In genomic region chr6:164148789-164149188, GRCh38 we compare ENCODE assay signal across 13 cellular contexts.
"Had no signal": no experiment of that assay in that cellular context is flagged by ENCODE, and none has a peak within 500 bp of the region (broad histone marks: within the 10 kb centered on the region; RNA-seq: fewer than 3 reads in every experiment).

No MANE protein-coding gene starts in this region.

- ATAC-seq: activated naive CD4-positive, alpha-beta T cell treated with anti-CD3 and anti-CD28 coated beads, Interleukin-2, amount 50 U/mL, for 72 hours; effector memory CD8-positive, alpha-beta T cell; foreskin keratinocyte; naive thymus-derived CD4-positive, alpha-beta T cell; sciatic nerve had no signal

- DNase-seq: activated CD4-positive, alpha-beta T cell treated with anti-CD3 and anti-CD28 coated beads, Interleukin-2, amount 50 U/mL, for 48 hours; activated gamma-delta T cell treated with Interleukin-2 at 50 U/mL for 16 hours; adrenal gland; effector memory CD8-positive, alpha-beta T cell; esophagus squamous epithelium; foreskin keratinocyte; naive thymus-derived CD4-positive, alpha-beta T cell; ovary; stimulated activated naive CD4-positive, alpha-beta T cell treated with Interleukin-2 at 50 U/mL for 16 hours; thyroid gland had no signal

- H3K4me1 ChIP-seq: adrenal gland, foreskin keratinocyte, thyroid gland had no signal

- H3K27ac ChIP-seq: adrenal gland, cardiac muscle cell, esophagus squamous epithelium, foreskin keratinocyte, ovary, thyroid gland had no signal

- H3K27me3 ChIP-seq: adrenal gland, cardiac muscle cell, esophagus squamous epithelium, foreskin keratinocyte, ovary, thyroid gland had no signal

- H3K9me3 ChIP-seq: adrenal gland, esophagus squamous epithelium, ovary, thyroid gland had no signal

- H3K36me3 ChIP-seq: adrenal gland, cardiac muscle cell, esophagus squamous epithelium, ovary, thyroid gland had no signal

- H3K4me3 ChIP-seq: adrenal gland, esophagus squamous epithelium, ovary, thyroid gland had no signal
